8 cellular contexts compared by ENCODE assay signal in genomic region chr16:27109666-27110523, GRCh38.
A peak's percentile ranks its signal among the peaks of the same experiment; 100 is the strongest.
DNase-seq lines count a peak whose midpoint lies in the region; ATAC-seq lines count a peak whose summit lies in the region.

No MANE protein-coding gene starts in this region.

- ATAC-seq in GM21423 (IDR thresholded peaks at IDR 0.05; ENCODE audit: unreplicated experiment) (peak; percentile 58), GM18868 (IDR thresholded peaks at IDR 0.05; ENCODE audit: unreplicated experiment) (no peak)
- ATAC-seq in activated CD4-positive, CD25-positive, alpha-beta regulatory T cell treated with anti-CD3 and anti-CD28 coated beads, Interleukin-2, amount 50 U/mL, for 24 hours: peak; percentile 69 to 77

- DNase-seq in Ammon's horn (ENCODE audit: low spot score) (peak; percentile 30), NCI-H1694 (lab: John Stamatoyannopoulos, UW) (peak; percentile 9), kidney glomerular epithelial cell (lab: John Stamatoyannopoulos, UW) (peak; percentile 30)
- DNase-seq in central memory CD4-positive, alpha-beta T cell: peak; percentile 62
- peak; percentile 49 to 73 (median 70) for DNase-seq in stimulated activated CD4-positive, alpha-beta T cell treated with anti-CD3 and anti-CD28 coated beads, Interleukin-1b, Interleukin-23, amount 100 ng/mL, for 24 hours (ENCODE audit: low read depth in 4 of 4, low spot score in 1 of 4)

Comparison
In these comparisons a context has a peak if more than half of its experiments do, and no peak if none do; other contexts are left out.
1. DNase-seq: peak in every context shown above with its lines; median percentile 70 in stimulated activated CD4-positive, alpha-beta T cell treated with anti-CD3 and anti-CD28 coated beads, Interleukin-1b, Interleukin-23, amount 100 ng/mL, for 24 hours; 62 in central memory CD4-positive, alpha-beta T cell; 30 in Ammon's horn; 30 in kidney glomerular epithelial cell; 9 in NCI-H1694.